Comparison of ENCODE assay signal across 1 cellular context in genomic region chr3:44198957-44199269, GRCh38.
TF ChIP-seq lines count a peak whose summit lies in the region.

No MANE protein-coding gene starts in this region.

TF ChIP-seq in GM23338, 12 proteins besides CTCF, POLR2A, EP300 and RAD21:
- no peak for TF ChIP-seq JUNB (IDR thresholded peaks at IDR 0.05; ENCODE audit: unreplicated experiment)
- no peak for TF ChIP-seq CREB1 (CRISPR knock-in tag; IDR thresholded peaks at IDR 0.05; ENCODE audit: low read depth)
- TF ChIP-seq POLR2AphosphoS5 (IDR thresholded peaks at IDR 0.05; ENCODE audit: low read depth) = no peak
- TF ChIP-seq ETS1 (IDR thresholded peaks at IDR 0.05) = no peak
- TF ChIP-seq NANOG (IDR thresholded peaks at IDR 0.05; ENCODE audit: borderline replicate concordance) = no peak
- TF ChIP-seq EZH2phosphoT487 (IDR thresholded peaks at IDR 0.05; ENCODE audit: unreplicated experiment) = no peak
- TF ChIP-seq REST (IDR thresholded peaks at IDR 0.05; ENCODE audit: unreplicated experiment) = no peak
- no peak for TF ChIP-seq EZH2 (IDR thresholded peaks at IDR 0.05; ENCODE audit: low read depth, unreplicated experiment)
- no peak for TF ChIP-seq ZNF331 (CRISPR knock-in tag; IDR thresholded peaks at IDR 0.05; ENCODE audit: low read depth)
- no peak for TF ChIP-seq ZNF462 (CRISPR knock-in tag; IDR thresholded peaks at IDR 0.05)
- no peak for TF ChIP-seq ZNF114 (CRISPR knock-in tag; IDR thresholded peaks at IDR 0.05)
- no peak for TF ChIP-seq STAT1 (IDR thresholded peaks at IDR 0.05; ENCODE audit: unreplicated experiment)
